ENCODE assay signal across 20 cellular contexts in the genomic region with DNA sequence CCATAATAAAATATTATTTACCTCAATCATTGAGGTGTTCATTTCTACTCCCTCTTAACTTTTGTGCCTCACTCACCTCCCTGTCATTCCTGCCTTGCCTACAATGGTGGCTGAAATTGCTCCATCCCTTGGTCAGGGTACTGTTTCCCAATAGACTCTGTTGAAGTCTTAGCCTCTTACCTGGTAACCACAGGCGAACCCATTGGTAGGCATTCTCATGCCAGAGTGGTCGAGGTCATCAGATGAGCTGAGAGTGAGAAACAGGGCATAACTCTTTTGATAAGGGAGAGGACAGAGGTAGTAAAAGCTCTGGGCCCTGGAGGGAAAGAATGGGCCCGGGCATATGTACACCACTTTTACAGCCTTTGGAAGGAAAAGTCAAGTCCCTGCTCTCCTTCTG.
"Had no signal": no experiment of that assay in that cellular context is flagged by ENCODE, and none has a peak within 500 bp of the region (broad histone marks: within the 10 kb centered on the region; RNA-seq: fewer than 3 reads in every experiment).

No MANE protein-coding gene starts in this region.

- H3K27ac ChIP-seq: colonic mucosa, esophagus muscularis mucosa, gastrocnemius medialis, heart right ventricle, left lung, lower lobe of right lung had no signal

- DNase-seq: colonic mucosa; cortex of kidney; effector CD8-positive, alpha-beta T cell; effector memory CD8-positive, alpha-beta T cell; endodermal cell; gastrocnemius medialis; glutamatergic neuron; head of caudate nucleus; heart right ventricle; hippocampal formation; left cardiac atrium; left lung; left ventricle myocardium superior; lower lobe of right lung; mesendoderm; midbrain; naive thymus-derived CD4-positive, alpha-beta T cell had no signal

- H3K4me1 ChIP-seq: colonic mucosa, esophagus muscularis mucosa, gastrocnemius medialis, heart right ventricle, left lung, lower lobe of right lung had no signal

- H3K36me3 ChIP-seq: colonic mucosa, esophagus muscularis mucosa, gastrocnemius medialis, heart right ventricle, left lung, lower lobe of right lung had no signal

- H3K4me3 ChIP-seq: colonic mucosa, esophagus muscularis mucosa, gastrocnemius medialis, heart right ventricle, left lung, lower lobe of right lung had no signal

- H3K27me3 ChIP-seq: colonic mucosa, esophagus muscularis mucosa, gastrocnemius medialis, left lung had no signal

- ATAC-seq: effector memory CD8-positive, alpha-beta T cell; gastrocnemius medialis; heart right ventricle; left cardiac atrium; left lung; left ventricle myocardium superior; lower lobe of right lung; naive thymus-derived CD4-positive, alpha-beta T cell had no signal

- H3K9me3 ChIP-seq: colonic mucosa, esophagus muscularis mucosa, gastrocnemius medialis, heart right ventricle, left lung, lower lobe of right lung had no signal

- FAIRE-seq: endometrium, islet of Langerhans had no signal
